4 cellular contexts compared by ENCODE assay signal in the genomic region with DNA sequence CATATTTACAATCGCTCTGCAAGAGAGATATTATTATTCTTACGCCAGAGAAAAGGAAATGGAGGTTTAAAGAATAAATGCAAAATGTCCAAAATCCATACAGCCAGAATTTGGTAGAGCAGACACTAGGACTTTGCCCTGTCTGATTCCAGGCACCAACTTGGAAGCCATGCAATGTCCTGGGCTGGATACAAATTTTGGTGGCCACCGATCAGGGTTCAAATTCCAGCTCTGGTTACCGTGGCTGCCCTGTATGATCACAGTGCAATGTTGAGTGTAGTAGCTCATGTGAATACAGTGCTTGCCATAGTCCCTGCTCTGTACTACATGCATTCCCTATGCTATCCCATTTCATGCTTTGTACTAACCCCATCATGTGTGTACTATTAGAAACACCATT.
TF ChIP-seq lines count a peak whose summit lies in the region.

No MANE protein-coding gene starts in this region.

TF ChIP-seq in liver, 16 proteins besides CTCF, POLR2A, EP300 and RAD21 (continues in another document):
- TF ChIP-seq FOXA1 (IDR thresholded peaks at IDR 0.05) (no peak), HNF4G (IDR thresholded peaks at IDR 0.05) (peak; percentile 26), FOXA2 (IDR thresholded peaks at IDR 0.05) (no peak)
- TF ChIP-seq, protein P1, sequence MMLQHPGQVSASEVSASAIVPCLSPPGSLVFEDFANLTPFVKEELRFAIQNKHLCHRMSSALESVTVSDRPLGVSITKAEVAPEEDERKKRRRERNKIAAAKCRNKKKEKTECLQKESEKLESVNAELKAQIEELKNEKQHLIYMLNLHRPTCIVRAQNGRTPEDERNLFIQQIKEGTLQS (IDR thresholded peaks at IDR 0.05), result no peak
- TF ChIP-seq, protein P2, sequence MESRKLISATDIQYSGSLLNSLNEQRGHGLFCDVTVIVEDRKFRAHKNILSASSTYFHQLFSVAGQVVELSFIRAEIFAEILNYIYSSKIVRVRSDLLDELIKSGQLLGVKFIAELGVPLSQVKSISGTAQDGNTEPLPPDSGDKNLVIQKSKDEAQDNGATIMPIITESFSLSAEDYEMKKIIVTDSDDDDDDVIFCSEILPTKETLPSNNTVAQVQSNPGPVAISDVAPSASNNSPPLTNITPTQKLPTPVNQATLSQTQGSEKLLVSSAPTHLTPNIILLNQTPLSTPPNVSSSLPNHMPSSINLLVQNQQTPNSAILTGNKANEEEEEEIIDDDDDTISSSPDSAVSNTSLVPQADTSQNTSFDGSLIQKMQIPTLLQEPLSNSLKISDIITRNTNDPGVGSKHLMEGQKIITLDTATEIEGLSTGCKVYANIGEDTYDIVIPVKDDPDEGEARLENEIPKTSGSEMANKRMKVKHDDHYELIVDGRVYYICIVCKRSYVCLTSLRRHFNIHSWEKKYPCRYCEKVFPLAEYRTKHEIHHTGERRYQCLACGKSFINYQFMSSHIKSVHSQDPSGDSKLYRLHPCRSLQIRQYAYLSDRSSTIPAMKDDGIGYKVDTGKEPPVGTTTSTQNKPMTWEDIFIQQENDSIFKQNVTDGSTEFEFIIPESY (IDR thresholded peaks at IDR 0.05), result no peak
- TF ChIP-seq, protein P3, sequence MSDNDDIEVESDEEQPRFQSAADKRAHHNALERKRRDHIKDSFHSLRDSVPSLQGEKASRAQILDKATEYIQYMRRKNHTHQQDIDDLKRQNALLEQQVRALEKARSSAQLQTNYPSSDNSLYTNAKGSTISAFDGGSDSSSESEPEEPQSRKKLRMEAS (IDR thresholded peaks at IDR 0.05), result peak; percentile 25

TF ChIP-seq in HepG2, 621 proteins besides CTCF, POLR2A, EP300 and RAD21:
- TF ChIP-seq, protein P4, sequence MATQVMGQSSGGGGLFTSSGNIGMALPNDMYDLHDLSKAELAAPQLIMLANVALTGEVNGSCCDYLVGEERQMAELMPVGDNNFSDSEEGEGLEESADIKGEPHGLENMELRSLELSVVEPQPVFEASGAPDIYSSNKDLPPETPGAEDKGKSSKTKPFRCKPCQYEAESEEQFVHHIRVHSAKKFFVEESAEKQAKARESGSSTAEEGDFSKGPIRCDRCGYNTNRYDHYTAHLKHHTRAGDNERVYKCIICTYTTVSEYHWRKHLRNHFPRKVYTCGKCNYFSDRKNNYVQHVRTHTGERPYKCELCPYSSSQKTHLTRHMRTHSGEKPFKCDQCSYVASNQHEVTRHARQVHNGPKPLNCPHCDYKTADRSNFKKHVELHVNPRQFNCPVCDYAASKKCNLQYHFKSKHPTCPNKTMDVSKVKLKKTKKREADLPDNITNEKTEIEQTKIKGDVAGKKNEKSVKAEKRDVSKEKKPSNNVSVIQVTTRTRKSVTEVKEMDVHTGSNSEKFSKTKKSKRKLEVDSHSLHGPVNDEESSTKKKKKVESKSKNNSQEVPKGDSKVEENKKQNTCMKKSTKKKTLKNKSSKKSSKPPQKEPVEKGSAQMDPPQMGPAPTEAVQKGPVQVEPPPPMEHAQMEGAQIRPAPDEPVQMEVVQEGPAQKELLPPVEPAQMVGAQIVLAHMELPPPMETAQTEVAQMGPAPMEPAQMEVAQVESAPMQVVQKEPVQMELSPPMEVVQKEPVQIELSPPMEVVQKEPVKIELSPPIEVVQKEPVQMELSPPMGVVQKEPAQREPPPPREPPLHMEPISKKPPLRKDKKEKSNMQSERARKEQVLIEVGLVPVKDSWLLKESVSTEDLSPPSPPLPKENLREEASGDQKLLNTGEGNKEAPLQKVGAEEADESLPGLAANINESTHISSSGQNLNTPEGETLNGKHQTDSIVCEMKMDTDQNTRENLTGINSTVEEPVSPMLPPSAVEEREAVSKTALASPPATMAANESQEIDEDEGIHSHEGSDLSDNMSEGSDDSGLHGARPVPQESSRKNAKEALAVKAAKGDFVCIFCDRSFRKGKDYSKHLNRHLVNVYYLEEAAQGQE (IDR thresholded peaks at IDR 0.05; ENCODE audit: borderline replicate concordance in 1 of 2, low read depth in 1 of 2, low read length in 2 of 2), result no peak
- TF ChIP-seq PRMT3 (CRISPR knock-in tag; IDR thresholded peaks at IDR 0.05; ENCODE audit: borderline replicate concordance, low read depth), result no peak
- no peak for TF ChIP-seq SALL1 (CRISPR knock-in tag; IDR thresholded peaks at IDR 0.05)
- no peak for TF ChIP-seq ELF3 (CRISPR knock-in tag; IDR thresholded peaks at IDR 0.05)
- no peak for TF ChIP-seq RBM39 (IDR thresholded peaks at IDR 0.05; ENCODE audit: low read depth, low read length, poor library complexity, severe bottlenecking)
- TF ChIP-seq KLF15 (CRISPR knock-in tag; IDR thresholded peaks at IDR 0.05; ENCODE audit: borderline replicate concordance), result no peak
- TF ChIP-seq, protein P5, sequence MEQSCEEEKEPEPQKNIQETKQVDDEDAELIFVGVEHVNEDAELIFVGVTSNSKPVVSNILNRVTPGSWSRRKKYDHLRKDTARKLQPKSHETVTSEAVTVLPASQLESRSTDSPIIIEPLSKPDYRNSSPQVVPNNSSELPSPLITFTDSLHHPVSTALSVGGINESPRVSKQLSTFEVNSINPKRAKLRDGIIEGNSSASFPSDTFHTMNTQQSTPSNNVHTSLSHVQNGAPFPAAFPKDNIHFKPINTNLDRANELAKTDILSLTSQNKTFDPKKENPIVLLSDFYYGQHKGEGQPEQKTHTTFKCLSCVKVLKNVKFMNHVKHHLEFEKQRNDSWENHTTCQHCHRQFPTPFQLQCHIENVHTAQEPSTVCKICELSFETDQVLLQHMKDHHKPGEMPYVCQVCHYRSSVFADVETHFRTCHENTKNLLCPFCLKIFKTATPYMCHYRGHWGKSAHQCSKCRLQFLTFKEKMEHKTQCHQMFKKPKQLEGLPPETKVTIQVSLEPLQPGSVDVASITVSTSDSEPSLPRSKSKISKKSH (CRISPR knock-in tag; IDR thresholded peaks at IDR 0.05; ENCODE audit: borderline replicate concordance), result no peak
- no peak for TF ChIP-seq ZNF446 (CRISPR knock-in tag; IDR thresholded peaks at IDR 0.05)
- TF ChIP-seq CREM (IDR thresholded peaks at IDR 0.05), result no peak
- no peak for TF ChIP-seq CREM (CRISPR knock-in tag; IDR thresholded peaks at IDR 0.05)
- no peak for TF ChIP-seq KMT2B (CRISPR knock-in tag; IDR thresholded peaks at IDR 0.05)
- TF ChIP-seq STAT5B (CRISPR knock-in tag; IDR thresholded peaks at IDR 0.05), result no peak

TF ChIP-seq in neural cell, 6 proteins besides CTCF, POLR2A, EP300 and RAD21:
- TF ChIP-seq EZH2 (IDR thresholded peaks at IDR 0.05; ENCODE audit: borderline replicate concordance, insufficient read depth, low read length, poor library complexity, severe bottlenecking), result no peak
- no peak for TF ChIP-seq MXI1 (conservative IDR thresholded peaks at IDR 0.05; ENCODE audit: poor library complexity, severe bottlenecking)
- no peak for TF ChIP-seq TAF1 (IDR thresholded peaks at IDR 0.05; ENCODE audit: low read depth)
- no peak for TF ChIP-seq POLR2AphosphoS5 (IDR thresholded peaks at IDR 0.05)
- no peak for TF ChIP-seq SMC3 (conservative IDR thresholded peaks at IDR 0.05; ENCODE audit: poor library complexity)

TF ChIP-seq in GM23338, 12 proteins besides CTCF, POLR2A, EP300 and RAD21:
- TF ChIP-seq EZH2phosphoT487 (IDR thresholded peaks at IDR 0.05; ENCODE audit: unreplicated experiment), result no peak
- TF ChIP-seq NANOG (IDR thresholded peaks at IDR 0.05; ENCODE audit: borderline replicate concordance), result no peak
- no peak for TF ChIP-seq EZH2 (IDR thresholded peaks at IDR 0.05; ENCODE audit: low read depth, unreplicated experiment)
- no peak for TF ChIP-seq POLR2AphosphoS5 (IDR thresholded peaks at IDR 0.05; ENCODE audit: low read depth)
- no peak for TF ChIP-seq ZNF114 (CRISPR knock-in tag; IDR thresholded peaks at IDR 0.05)
- TF ChIP-seq, protein P6, sequence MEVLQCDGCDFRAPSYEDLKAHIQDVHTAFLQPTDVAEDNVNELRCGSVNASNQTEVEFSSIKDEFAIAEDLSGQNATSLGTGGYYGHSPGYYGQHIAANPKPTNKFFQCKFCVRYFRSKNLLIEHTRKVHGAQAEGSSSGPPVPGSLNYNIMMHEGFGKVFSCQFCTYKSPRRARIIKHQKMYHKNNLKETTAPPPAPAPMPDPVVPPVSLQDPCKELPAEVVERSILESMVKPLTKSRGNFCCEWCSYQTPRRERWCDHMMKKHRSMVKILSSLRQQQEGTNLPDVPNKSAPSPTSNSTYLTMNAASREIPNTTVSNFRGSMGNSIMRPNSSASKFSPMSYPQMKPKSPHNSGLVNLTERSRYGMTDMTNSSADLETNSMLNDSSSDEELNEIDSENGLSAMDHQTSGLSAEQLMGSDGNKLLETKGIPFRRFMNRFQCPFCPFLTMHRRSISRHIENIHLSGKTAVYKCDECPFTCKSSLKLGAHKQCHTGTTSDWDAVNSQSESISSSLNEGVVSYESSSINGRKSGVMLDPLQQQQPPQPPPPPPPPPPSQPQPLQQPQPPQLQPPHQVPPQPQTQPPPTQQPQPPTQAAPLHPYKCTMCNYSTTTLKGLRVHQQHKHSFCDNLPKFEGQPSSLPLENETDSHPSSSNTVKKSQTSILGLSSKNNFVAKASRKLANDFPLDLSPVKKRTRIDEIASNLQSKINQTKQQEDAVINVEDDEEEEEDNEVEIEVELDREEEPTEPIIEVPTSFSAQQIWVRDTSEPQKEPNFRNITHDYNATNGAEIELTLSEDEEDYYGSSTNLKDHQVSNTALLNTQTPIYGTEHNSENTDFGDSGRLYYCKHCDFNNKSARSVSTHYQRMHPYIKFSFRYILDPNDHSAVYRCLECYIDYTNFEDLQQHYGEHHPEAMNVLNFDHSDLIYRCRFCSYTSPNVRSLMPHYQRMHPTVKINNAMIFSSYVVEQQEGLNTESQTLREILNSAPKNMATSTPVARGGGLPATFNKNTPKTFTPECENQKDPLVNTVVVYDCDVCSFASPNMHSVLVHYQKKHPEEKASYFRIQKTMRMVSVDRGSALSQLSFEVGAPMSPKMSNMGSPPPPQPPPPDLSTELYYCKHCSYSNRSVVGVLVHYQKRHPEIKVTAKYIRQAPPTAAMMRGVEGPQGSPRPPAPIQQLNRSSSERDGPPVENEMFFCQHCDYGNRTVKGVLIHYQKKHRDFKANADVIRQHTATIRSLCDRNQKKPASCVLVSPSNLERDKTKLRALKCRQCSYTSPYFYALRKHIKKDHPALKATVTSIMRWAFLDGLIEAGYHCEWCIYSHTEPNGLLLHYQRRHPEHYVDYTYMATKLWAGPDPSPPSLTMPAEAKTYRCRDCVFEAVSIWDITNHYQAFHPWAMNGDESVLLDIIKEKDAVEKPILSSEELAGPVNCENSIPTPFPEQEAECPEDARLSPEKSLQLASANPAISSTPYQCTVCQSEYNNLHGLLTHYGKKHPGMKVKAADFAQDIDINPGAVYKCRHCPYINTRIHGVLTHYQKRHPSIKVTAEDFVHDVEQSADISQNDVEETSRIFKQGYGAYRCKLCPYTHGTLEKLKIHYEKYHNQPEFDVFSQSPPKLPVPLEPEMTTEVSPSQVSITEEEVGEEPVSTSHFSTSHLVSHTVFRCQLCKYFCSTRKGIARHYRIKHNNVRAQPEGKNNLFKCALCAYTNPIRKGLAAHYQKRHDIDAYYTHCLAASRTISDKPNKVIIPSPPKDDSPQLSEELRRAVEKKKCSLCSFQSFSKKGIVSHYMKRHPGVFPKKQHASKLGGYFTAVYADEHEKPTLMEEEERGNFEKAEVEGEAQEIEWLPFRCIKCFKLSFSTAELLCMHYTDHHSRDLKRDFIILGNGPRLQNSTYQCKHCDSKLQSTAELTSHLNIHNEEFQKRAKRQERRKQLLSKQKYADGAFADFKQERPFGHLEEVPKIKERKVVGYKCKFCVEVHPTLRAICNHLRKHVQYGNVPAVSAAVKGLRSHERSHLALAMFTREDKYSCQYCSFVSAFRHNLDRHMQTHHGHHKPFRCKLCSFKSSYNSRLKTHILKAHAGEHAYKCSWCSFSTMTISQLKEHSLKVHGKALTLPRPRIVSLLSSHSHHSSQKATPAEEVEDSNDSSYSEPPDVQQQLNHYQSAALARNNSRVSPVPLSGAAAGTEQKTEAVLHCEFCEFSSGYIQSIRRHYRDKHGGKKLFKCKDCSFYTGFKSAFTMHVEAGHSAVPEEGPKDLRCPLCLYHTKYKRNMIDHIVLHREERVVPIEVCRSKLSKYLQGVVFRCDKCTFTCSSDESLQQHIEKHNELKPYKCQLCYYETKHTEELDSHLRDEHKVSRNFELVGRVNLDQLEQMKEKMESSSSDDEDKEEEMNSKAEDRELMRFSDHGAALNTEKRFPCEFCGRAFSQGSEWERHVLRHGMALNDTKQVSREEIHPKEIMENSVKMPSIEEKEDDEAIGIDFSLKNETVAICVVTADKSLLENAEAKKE (CRISPR knock-in tag; IDR thresholded peaks at IDR 0.05), result no peak
- no peak for TF ChIP-seq JUNB (IDR thresholded peaks at IDR 0.05; ENCODE audit: unreplicated experiment)
- TF ChIP-seq, protein P4 (IDR thresholded peaks at IDR 0.05; ENCODE audit: unreplicated experiment), result no peak
- no peak for TF ChIP-seq ZNF331 (CRISPR knock-in tag; IDR thresholded peaks at IDR 0.05; ENCODE audit: low read depth)
- no peak for TF ChIP-seq CREB1 (CRISPR knock-in tag; IDR thresholded peaks at IDR 0.05; ENCODE audit: low read depth)
- TF ChIP-seq, protein P7, sequence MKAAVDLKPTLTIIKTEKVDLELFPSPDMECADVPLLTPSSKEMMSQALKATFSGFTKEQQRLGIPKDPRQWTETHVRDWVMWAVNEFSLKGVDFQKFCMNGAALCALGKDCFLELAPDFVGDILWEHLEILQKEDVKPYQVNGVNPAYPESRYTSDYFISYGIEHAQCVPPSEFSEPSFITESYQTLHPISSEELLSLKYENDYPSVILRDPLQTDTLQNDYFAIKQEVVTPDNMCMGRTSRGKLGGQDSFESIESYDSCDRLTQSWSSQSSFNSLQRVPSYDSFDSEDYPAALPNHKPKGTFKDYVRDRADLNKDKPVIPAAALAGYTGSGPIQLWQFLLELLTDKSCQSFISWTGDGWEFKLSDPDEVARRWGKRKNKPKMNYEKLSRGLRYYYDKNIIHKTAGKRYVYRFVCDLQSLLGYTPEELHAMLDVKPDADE (IDR thresholded peaks at IDR 0.05), result no peak
- no peak for TF ChIP-seq STAT1 (IDR thresholded peaks at IDR 0.05; ENCODE audit: unreplicated experiment)
